Comparison of ENCODE assay signal across 1 cellular context in the genomic region with DNA sequence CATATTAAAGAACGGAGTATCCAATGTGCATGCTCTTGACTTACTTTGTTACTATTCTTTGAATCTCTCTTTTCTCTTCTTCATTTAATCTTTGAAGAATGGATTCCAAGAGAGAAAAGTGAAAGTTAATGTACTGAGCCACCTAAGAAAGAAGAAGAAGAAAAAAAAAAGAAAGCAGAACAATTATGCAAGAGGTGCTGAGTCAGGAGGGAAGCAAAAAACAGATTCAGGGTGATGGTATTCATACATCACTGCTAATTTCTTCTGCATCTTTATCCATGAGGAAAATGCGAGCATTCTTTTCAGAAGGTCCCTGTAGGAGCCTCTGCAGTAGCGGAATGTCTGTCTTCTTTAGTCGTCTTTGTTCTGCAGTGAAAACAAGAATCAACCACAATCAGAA.
TF ChIP-seq lines count a peak whose summit lies in the region.

No MANE protein-coding gene starts in this region.

TF ChIP-seq in K562, 482 proteins besides CTCF, POLR2A, EP300 and RAD21:
- TF ChIP-seq, protein P1, sequence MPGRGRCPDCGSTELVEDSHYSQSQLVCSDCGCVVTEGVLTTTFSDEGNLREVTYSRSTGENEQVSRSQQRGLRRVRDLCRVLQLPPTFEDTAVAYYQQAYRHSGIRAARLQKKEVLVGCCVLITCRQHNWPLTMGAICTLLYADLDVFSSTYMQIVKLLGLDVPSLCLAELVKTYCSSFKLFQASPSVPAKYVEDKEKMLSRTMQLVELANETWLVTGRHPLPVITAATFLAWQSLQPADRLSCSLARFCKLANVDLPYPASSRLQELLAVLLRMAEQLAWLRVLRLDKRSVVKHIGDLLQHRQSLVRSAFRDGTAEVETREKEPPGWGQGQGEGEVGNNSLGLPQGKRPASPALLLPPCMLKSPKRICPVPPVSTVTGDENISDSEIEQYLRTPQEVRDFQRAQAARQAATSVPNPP (IDR thresholded peaks at IDR 0.05; ENCODE audit: borderline replicate concordance, insufficient read depth, insufficient read length): no peak
- no peak for TF ChIP-seq ZNF512 (tag; IDR thresholded peaks at IDR 0.05)
- TF ChIP-seq HES1 (IDR thresholded peaks at IDR 0.05; ENCODE audit: low read depth): no peak
- no peak for TF ChIP-seq RB1 (IDR thresholded peaks at IDR 0.05; ENCODE audit: low read depth)
- TF ChIP-seq OTX1 (CRISPR knock-in tag; IDR thresholded peaks at IDR 0.05): no peak
- peak; percentile 42; the same call in 1 of the 2 replicates for TF ChIP-seq ZNF316 (IDR thresholded peaks at IDR 0.05)
- 0 out of 2 replicates have a peak, but pooled peaks have one; percentile 10 for TF ChIP-seq C11orf30 (IDR thresholded peaks at IDR 0.05; ENCODE audit: low read depth)
